20 cellular contexts compared by ENCODE assay signal in the genomic region with DNA sequence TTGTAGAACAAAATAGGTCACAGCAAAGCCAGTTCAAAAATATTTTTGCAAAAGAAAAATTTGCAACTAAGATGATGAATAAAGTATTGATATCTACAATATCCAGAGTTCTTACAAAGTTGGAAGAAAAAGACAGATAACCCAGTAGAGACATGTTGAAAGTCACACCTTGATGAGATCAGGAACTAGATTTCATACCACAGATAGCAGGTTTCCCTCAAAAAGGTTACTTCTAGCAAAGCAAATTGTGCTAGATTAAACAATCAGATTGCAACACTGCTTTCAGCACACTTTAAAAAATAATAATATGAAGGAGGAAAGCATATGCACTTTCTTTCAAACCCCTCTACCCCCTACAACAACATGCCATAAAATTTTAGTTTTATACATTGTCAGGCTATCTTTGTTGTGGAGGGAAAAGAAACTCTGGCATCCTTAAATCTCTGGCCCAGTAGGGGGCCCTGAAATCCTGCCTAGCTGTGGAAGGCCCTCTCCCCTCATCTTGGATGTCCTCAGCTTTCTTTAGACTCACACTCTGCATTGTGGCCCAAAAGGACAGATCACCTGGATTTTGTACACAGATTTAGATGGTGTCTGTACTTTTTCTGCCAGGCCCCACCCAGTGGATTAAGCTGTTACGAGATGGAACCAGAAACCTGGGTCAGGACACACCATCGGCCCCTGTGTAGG. TPM values are rescaled to one million over a fixed set of nuclear protein-coding genes. Genes with fewer than 3 reads are reported as not detected.
DNase-seq lines count a peak whose midpoint lies in the region; ATAC-seq, FAIRE-seq and TF ChIP-seq lines count a peak whose summit lies in the region.
"Had no signal": no experiment of that assay in that cellular context is flagged by ENCODE, and none has a peak within 500 bp of the region (broad histone marks: within the 10 kb centered on the region; RNA-seq: fewer than 3 reads in every experiment).

No MANE protein-coding gene starts in this region.

- H3K36me3 ChIP-seq in CD4-positive, CD25-positive, alpha-beta regulatory T cell (ENCODE audit: control insufficient read depth, insufficient read depth, low read length), result no peaks in the 10 kb centered on the region
- H3K36me3 ChIP-seq in RWPE2 (ENCODE audit: low read depth), result no peaks in the 10 kb centered on the region
- no peaks in the 10 kb centered on the region for H3K36me3 ChIP-seq in effector memory CD4-positive, alpha-beta T cell (ENCODE audit: control insufficient read depth, insufficient read depth, low read length)
- H3K36me3 ChIP-seq: colonic mucosa, esophagus squamous epithelium had no signal

- no peaks in the 10 kb centered on the region for H3K27me3 Mint-ChIP-seq in CD4-positive, CD25-positive, alpha-beta regulatory T cell
- H3K27me3 Mint-ChIP-seq: naive thymus-derived CD8-positive, alpha-beta T cell had no signal

- H3K27ac Mint-ChIP-seq in CD4-positive, CD25-positive, alpha-beta regulatory T cell, result peak overlapping the region; percentile 73 to 91 (median 84)

- H3K4me1 Mint-ChIP-seq in CD4-positive, CD25-positive, alpha-beta regulatory T cell, result peaks cover 30 to 64% (median 45%) of the 10 kb centered on the region in 4 donors

- DNase-seq in CD4-positive, CD25-positive, alpha-beta regulatory T cell, result peak in 1 of 3 donors; percentile 20
- DNase-seq in GM12891 (ENCODE audit: insufficient read length, low spot score) (no peak), RWPE2 (ENCODE audit: low spot score) (no peak), NCI-H226 (no peak), left lobe of liver (ENCODE audit: low spot score) (no peak)
- no peak for DNase-seq in effector memory CD4-positive, alpha-beta T cell
- DNase-seq in stimulated activated CD4-positive, alpha-beta T cell treated with anti-CD3 and anti-CD28 coated beads, Interleukin-4, amount 100 ng/mL, for 24 hours, result no peak
- DNase-seq: activated CD8-positive, alpha-beta memory T cell treated with anti-CD3 and anti-CD28 coated beads, Interleukin-2, amount 50 U/mL, for 4 hours; C1 segment of cervical spinal cord; colonic mucosa; esophagus squamous epithelium; hypothalamus; naive thymus-derived CD8-positive, alpha-beta T cell; NCI-H446; right cardiac atrium; T1000 had no signal

- H3K27me3 ChIP-seq in CD4-positive, CD25-positive, alpha-beta regulatory T cell (ENCODE audit: control insufficient read depth, insufficient read depth, low read length), result no peaks in the 10 kb centered on the region
- no peaks in the 10 kb centered on the region for H3K27me3 ChIP-seq in RWPE2 (ENCODE audit: insufficient read depth, poor library complexity, severe bottlenecking)
- no peaks in the 10 kb centered on the region for H3K27me3 ChIP-seq in effector memory CD4-positive, alpha-beta T cell (replicated peaks; ENCODE audit: control insufficient read depth, insufficient read depth, low read length, poor library complexity, severe bottlenecking)
- H3K27me3 ChIP-seq: colonic mucosa, esophagus squamous epithelium had no signal

- no peak for TF ChIP-seq POLR2A in GM12891 (IDR thresholded peaks at IDR 0.05; ENCODE audit: low read depth, low read length)

- no peak for ATAC-seq in CD4-positive, CD25-positive, alpha-beta regulatory T cell (ENCODE audit: low read depth in 2 of 2)
- ATAC-seq in RWPE2 (ENCODE audit: low read depth), result no peak
- no peak for ATAC-seq in GM18511 (IDR thresholded peaks at IDR 0.05; ENCODE audit: unreplicated experiment)
- no peak for ATAC-seq in left lobe of liver
- ATAC-seq: naive thymus-derived CD8-positive, alpha-beta T cell; right cardiac atrium had no signal

- peaks cover 39% of the 10 kb centered on the region for H3K4me1 ChIP-seq in CD4-positive, CD25-positive, alpha-beta regulatory T cell (ENCODE audit: control insufficient read depth, insufficient read depth, low read length, poor library complexity, severe bottlenecking)
- H3K4me1 ChIP-seq in RWPE2 (ENCODE audit: insufficient read depth, poor library complexity, severe bottlenecking), result no peaks in the 10 kb centered on the region
- peaks cover 28% of the 10 kb centered on the region for H3K4me1 ChIP-seq in effector memory CD4-positive, alpha-beta T cell (ENCODE audit: control insufficient read depth, insufficient read depth, low read length, poor library complexity, severe bottlenecking)
- H3K4me1 ChIP-seq: colonic mucosa had no signal

- peak overlapping the region; percentile 33 for H3K4me3 ChIP-seq in CD4-positive, CD25-positive, alpha-beta regulatory T cell (ENCODE audit: low read depth, low read length)
- H3K4me3 ChIP-seq in RWPE2 (ENCODE audit: severe bottlenecking), result no peak overlapping the region
- no peak overlapping the region for H3K4me3 ChIP-seq in effector memory CD4-positive, alpha-beta T cell (ENCODE audit: insufficient read depth, low read depth, low read length, poor library complexity, severe bottlenecking)
- H3K4me3 ChIP-seq: colonic mucosa, esophagus squamous epithelium had no signal

- H3K36me3 Mint-ChIP-seq in CD4-positive, CD25-positive, alpha-beta regulatory T cell, result no peaks in the 10 kb centered on the region
- H3K36me3 Mint-ChIP-seq: naive thymus-derived CD8-positive, alpha-beta T cell had no signal

- FAIRE-seq in GM12891 (lab: Jason Lieb, UNC), result peak; percentile 33
- FAIRE-seq: HTR-8/SVneo, urothelium cell line had no signal

- peak; percentile 9 for TF ChIP-seq CTCF in RWPE2 (IDR thresholded peaks at IDR 0.05; ENCODE audit: poor library complexity, severe bottlenecking)

- no peaks in the 10 kb centered on the region for H3K9me3 Mint-ChIP-seq in CD4-positive, CD25-positive, alpha-beta regulatory T cell
- H3K9me3 Mint-ChIP-seq: naive thymus-derived CD8-positive, alpha-beta T cell had no signal

- no peaks in the 10 kb centered on the region for H3K9me3 ChIP-seq in CD4-positive, CD25-positive, alpha-beta regulatory T cell (ENCODE audit: control insufficient read depth in 2 of 2, low read length in 2 of 2)
- H3K9me3 ChIP-seq in RWPE2 (ENCODE audit: severe bottlenecking), result no peaks in the 10 kb centered on the region
- no peaks in the 10 kb centered on the region for H3K9me3 ChIP-seq in effector memory CD4-positive, alpha-beta T cell (ENCODE audit: control insufficient read depth, low read length)
- H3K9me3 ChIP-seq: colonic mucosa, esophagus squamous epithelium had no signal

- H3K4me3 Mint-ChIP-seq in CD4-positive, CD25-positive, alpha-beta regulatory T cell, result peak overlapping the region in 2 of 4 donors; percentile 24 to 83
- H3K4me3 Mint-ChIP-seq: naive thymus-derived CD8-positive, alpha-beta T cell had no signal

- H3K27ac ChIP-seq in CD4-positive, CD25-positive, alpha-beta regulatory T cell (ENCODE audit: insufficient read depth, low read length, poor library complexity, severe bottlenecking), result peak overlapping the region; percentile 61
- no peak overlapping the region for H3K27ac ChIP-seq in RWPE2 (ENCODE audit: poor library complexity, severe bottlenecking)
- H3K27ac ChIP-seq in effector memory CD4-positive, alpha-beta T cell (ENCODE audit: insufficient read depth, low read length, poor library complexity, severe bottlenecking), result peak overlapping the region; percentile 35
- H3K27ac ChIP-seq: colonic mucosa, RWPE1 had no signal

TF ChIP-seq in GM12891, 5 proteins besides CTCF, POLR2A, EP300 and RAD21:
- TF ChIP-seq PAX5 (IDR thresholded peaks at IDR 0.05; ENCODE audit: insufficient read depth, low read length, severe bottlenecking), result no peak

RNA-seq across cellular contexts. Expression of a gene that starts 50.9 kb away (rescaled TPM):
- 6.0 TPM for total RNA-seq in CD4-positive, CD25-positive, alpha-beta regulatory T cell
- 10 to 100 TPM; 14.4 to 43.9 (median 17.0) TPM for polyA plus RNA-seq in CD4-positive, CD25-positive, alpha-beta regulatory T cell
- 0.41 TPM for polyA plus RNA-seq in GM12891 (2012; ENCODE audit: low read depth, missing spikeins)
- total RNA-seq in left lobe of liver, result not detected
- total RNA-seq: colonic mucosa; esophagus squamous epithelium; naive thymus-derived CD8-positive, alpha-beta T cell; right cardiac atrium had no signal
- polyA plus RNA-seq: naive thymus-derived CD8-positive, alpha-beta T cell; right cardiac atrium had no signal
